Comparison of ENCODE assay signal across 8 cellular contexts in the genomic region with DNA sequence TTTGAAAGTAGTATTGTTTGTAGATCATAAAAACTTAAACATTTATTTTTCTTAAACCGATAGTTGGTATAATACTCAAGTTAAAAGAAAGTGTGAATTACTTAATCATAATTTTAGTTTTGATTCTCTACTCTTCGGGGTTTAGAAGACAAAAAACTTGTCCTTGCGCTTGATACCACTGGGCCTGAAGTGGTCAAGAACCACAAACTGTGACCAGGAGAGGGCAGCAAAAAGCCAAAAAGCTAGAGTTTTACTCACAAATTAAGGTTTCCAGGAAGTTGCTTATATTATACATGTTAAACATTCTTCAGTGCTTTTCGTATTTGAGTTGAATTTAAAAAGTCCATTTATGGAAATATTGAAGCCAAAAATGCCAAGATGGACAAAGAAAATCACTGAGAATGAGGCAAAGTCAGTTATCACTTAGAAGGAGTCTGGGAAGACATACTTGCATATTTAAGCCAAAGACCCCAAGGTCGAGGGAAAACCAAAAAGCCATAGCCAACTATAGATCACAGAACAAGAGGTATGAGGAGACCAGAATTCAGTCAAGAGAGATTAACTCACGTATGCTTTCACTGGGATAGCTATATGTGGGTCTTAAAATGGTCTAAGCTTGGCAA.
A peak's percentile ranks its signal among the peaks of the same experiment; 100 is the strongest.
DNase-seq lines count a peak whose midpoint lies in the region; ATAC-seq lines count a peak whose summit lies in the region.

No MANE protein-coding gene starts in this region.

- ATAC-seq in GM19467 (IDR thresholded peaks at IDR 0.05; ENCODE audit: unreplicated experiment), result no peak

- peak; percentile 54 for DNase-seq in DMS 273 (lab: John Stamatoyannopoulos, UW; ENCODE audit: unreplicated experiment)
- no peak for DNase-seq in DMS 273 treated with DMSO at 0.1 percent for 48 hours (lab: John Stamatoyannopoulos, UW)
- peak; percentile 4 for DNase-seq in HuH-7 (ENCODE audit: low spot score)
- peak; percentile 41 for DNase-seq in activated CD4-positive, alpha-beta T cell treated with anti-CD3 and anti-CD28 coated beads for 48 hours
- peak; percentile 32 for DNase-seq in iPS-NIHi11 (ENCODE audit: low spot score)
- DNase-seq in UCSD-AML1 (lab: John Stamatoyannopoulos, UW; ENCODE audit: unreplicated experiment), result no peak
- DNase-seq in NCI-H1436 treated with DMSO at 0.1 percent for 48 hours (lab: John Stamatoyannopoulos, UW), result no peak

Comparison
In these comparisons a context has a peak if more than half of its experiments do, and no peak if none do; other contexts are left out.
1. DNase-seq: peak in DMS 273 (single experiment), HuH-7 (single experiment), activated CD4-positive, alpha-beta T cell treated with anti-CD3 and anti-CD28 coated beads for 48 hours (single experiment) and iPS-NIHi11 (single experiment); none in DMS 273 treated with DMSO at 0.1 percent for 48 hours (single experiment), UCSD-AML1 (single experiment) and NCI-H1436 treated with DMSO at 0.1 percent for 48 hours (single experiment).